Comparison of ENCODE assay signal across 1 cellular context in the genomic region with DNA sequence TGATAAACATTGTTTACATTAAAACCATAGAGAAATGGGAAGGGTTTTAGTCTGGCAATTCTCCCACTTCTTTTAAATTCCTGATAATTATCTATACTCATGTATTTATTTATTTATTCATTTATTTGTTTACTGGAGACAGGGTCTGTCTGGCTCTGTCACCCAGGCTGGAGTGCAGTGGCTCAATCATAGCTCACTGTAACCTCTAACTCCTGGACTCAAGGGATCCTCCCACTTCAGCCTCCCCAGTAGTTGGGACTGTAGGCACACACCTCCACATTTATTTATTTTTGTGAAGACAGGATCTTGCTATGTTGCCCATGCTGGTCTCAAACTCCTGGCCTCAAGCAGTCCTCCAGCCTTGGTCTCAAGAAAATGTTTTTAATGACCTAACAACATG.
TF ChIP-seq lines count a peak whose summit lies in the region.

No MANE protein-coding gene starts in this region.

TF ChIP-seq in H1, 55 proteins besides CTCF, POLR2A, EP300 and RAD21:
- no peak for TF ChIP-seq BCL11A (IDR thresholded peaks at IDR 0.05; ENCODE audit: low read depth in 2 of 2, low read length in 2 of 2)
